1 cellular context compared by ENCODE assay signal in the genomic region with DNA sequence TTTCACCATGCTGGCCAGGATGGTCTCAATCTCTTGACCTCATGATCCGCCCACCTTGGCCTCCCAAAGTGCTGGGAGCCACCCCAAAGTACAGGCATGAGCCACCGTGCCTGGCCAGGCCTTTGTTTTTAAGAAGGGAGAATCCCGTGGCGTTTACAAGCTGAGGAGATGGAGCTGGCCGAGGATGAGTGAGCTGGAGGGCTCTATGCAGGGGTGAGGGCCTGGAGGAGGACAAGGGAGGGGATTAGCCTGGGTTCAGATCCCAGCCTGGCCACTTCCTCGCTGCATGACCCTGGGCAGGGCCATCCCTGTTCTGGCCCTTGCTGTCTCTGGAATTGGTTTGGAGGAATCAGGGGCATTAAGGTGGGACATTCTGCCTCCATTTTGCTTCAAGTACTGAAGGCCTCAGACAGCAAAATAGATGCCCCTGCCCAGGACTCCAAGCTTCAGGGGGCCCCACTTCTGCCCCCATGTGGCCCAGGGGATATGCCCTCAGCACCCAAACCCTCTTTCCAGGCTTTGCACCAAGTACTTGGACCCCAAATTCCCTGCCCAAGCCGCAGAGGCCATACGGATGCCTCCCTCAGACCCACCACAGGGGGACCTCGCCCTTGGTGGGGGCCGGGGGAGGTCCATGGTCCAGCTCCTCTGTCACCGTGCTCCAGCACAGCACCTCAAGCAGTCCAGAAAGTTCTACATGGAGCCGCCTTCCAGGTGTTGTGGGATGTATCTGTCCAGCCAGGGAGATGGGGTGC.
TF ChIP-seq lines count a peak whose summit lies in the region.

No MANE protein-coding gene starts in this region.

TF ChIP-seq in HepG2, 621 proteins besides CTCF, POLR2A, EP300 and RAD21 (continued from another document):
- TF ChIP-seq, protein P1, sequence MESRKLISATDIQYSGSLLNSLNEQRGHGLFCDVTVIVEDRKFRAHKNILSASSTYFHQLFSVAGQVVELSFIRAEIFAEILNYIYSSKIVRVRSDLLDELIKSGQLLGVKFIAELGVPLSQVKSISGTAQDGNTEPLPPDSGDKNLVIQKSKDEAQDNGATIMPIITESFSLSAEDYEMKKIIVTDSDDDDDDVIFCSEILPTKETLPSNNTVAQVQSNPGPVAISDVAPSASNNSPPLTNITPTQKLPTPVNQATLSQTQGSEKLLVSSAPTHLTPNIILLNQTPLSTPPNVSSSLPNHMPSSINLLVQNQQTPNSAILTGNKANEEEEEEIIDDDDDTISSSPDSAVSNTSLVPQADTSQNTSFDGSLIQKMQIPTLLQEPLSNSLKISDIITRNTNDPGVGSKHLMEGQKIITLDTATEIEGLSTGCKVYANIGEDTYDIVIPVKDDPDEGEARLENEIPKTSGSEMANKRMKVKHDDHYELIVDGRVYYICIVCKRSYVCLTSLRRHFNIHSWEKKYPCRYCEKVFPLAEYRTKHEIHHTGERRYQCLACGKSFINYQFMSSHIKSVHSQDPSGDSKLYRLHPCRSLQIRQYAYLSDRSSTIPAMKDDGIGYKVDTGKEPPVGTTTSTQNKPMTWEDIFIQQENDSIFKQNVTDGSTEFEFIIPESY (CRISPR knock-in tag; IDR thresholded peaks at IDR 0.05) = no peak
- TF ChIP-seq, protein P2, sequence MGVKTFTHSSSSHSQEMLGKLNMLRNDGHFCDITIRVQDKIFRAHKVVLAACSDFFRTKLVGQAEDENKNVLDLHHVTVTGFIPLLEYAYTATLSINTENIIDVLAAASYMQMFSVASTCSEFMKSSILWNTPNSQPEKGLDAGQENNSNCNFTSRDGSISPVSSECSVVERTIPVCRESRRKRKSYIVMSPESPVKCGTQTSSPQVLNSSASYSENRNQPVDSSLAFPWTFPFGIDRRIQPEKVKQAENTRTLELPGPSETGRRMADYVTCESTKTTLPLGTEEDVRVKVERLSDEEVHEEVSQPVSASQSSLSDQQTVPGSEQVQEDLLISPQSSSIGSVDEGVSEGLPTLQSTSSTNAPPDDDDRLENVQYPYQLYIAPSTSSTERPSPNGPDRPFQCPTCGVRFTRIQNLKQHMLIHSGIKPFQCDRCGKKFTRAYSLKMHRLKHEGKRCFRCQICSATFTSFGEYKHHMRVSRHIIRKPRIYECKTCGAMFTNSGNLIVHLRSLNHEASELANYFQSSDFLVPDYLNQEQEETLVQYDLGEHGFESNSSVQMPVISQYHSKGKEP (CRISPR knock-in tag; IDR thresholded peaks at IDR 0.05) = no peak
- TF ChIP-seq ZNF557 (CRISPR knock-in tag; IDR thresholded peaks at IDR 0.05) (no peak), ZNF343 (CRISPR knock-in tag; IDR thresholded peaks at IDR 0.05) (no peak), ZNF143 (CRISPR knock-in tag; IDR thresholded peaks at IDR 0.05) (no peak), ZNF136 (CRISPR knock-in tag; IDR thresholded peaks at IDR 0.05; ENCODE audit: low read depth) (no peak), TBX2 (CRISPR knock-in tag; IDR thresholded peaks at IDR 0.05; ENCODE audit: borderline replicate concordance) (no peak), ZNF549 (CRISPR knock-in tag; IDR thresholded peaks at IDR 0.05) (no peak), BORCS8-MEF2B (CRISPR knock-in tag; IDR thresholded peaks at IDR 0.05) (no peak), ZNF263 (CRISPR knock-in tag; IDR thresholded peaks at IDR 0.05) (peak; percentile 79), ZNF761 (CRISPR knock-in tag; conservative IDR thresholded peaks at IDR 0.05) (no peak), CHD2 (IDR thresholded peaks at IDR 0.05; ENCODE audit: low read depth, low read length) (no peak), GATAD2A (CRISPR knock-in tag; IDR thresholded peaks at IDR 0.05) (0 out of 2 replicates have a peak, but pooled peaks have one; percentile 9), GTF2F1 (IDR thresholded peaks at IDR 0.05; ENCODE audit: low read length) (no peak), SMYD3 (CRISPR knock-in tag; IDR thresholded peaks at IDR 0.05) (no peak)
- TF ChIP-seq, protein P3, sequence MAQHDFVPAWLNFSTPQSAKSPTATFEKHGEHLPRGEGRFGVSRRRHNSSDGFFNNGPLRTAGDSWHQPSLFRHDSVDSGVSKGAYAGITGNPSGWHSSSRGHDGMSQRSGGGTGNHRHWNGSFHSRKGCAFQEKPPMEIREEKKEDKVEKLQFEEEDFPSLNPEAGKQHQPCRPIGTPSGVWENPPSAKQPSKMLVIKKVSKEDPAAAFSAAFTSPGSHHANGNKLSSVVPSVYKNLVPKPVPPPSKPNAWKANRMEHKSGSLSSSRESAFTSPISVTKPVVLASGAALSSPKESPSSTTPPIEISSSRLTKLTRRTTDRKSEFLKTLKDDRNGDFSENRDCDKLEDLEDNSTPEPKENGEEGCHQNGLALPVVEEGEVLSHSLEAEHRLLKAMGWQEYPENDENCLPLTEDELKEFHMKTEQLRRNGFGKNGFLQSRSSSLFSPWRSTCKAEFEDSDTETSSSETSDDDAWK (CRISPR knock-in tag; IDR thresholded peaks at IDR 0.05) = no peak
- TF ChIP-seq, protein P4, sequence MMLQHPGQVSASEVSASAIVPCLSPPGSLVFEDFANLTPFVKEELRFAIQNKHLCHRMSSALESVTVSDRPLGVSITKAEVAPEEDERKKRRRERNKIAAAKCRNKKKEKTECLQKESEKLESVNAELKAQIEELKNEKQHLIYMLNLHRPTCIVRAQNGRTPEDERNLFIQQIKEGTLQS (CRISPR knock-in tag; IDR thresholded peaks at IDR 0.05) = no peak
- TF ChIP-seq, protein P5, sequence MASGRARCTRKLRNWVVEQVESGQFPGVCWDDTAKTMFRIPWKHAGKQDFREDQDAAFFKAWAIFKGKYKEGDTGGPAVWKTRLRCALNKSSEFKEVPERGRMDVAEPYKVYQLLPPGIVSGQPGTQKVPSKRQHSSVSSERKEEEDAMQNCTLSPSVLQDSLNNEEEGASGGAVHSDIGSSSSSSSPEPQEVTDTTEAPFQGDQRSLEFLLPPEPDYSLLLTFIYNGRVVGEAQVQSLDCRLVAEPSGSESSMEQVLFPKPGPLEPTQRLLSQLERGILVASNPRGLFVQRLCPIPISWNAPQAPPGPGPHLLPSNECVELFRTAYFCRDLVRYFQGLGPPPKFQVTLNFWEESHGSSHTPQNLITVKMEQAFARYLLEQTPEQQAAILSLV (CRISPR knock-in tag; IDR thresholded peaks at IDR 0.05; ENCODE audit: borderline replicate concordance) = no peak
